Comparison of ENCODE assay signal across 21 cellular contexts in genomic region chr2:121362226-121362625, GRCh38.
DNase-seq lines count a peak whose midpoint lies in the region; ATAC-seq and TF ChIP-seq lines count a peak whose summit lies in the region.
"Had no signal": no experiment of that assay in that cellular context is flagged by ENCODE, and none has a peak within 500 bp of the region (broad histone marks: within the 10 kb centered on the region; RNA-seq: fewer than 3 reads in every experiment).

No MANE protein-coding gene starts in this region.

- H3K9me3 ChIP-seq in left ventricle myocardium inferior (replicated peaks) (no peaks in the 10 kb centered on the region), RWPE2 (ENCODE audit: severe bottlenecking) (no peaks in the 10 kb centered on the region), thyroid gland (no peaks in the 10 kb centered on the region)
- H3K9me3 ChIP-seq: BLaER1, Caco-2 had no signal

- H3K4me3 ChIP-seq in left ventricle myocardium inferior, result no peak overlapping the region
- H3K4me3 ChIP-seq in RWPE2 (ENCODE audit: severe bottlenecking), result no peak overlapping the region
- no peak overlapping the region for H3K4me3 ChIP-seq in thyroid gland (replicated peaks in 1 of 3)
- H3K4me3 ChIP-seq: BLaER1, GM12878, GM23248 had no signal

- H3K36me3 ChIP-seq in left ventricle myocardium inferior (peaks cover 58% of the 10 kb centered on the region), RWPE2 (ENCODE audit: low read depth) (peaks cover 81% of the 10 kb centered on the region), thyroid gland (peaks cover 10 to 16% of the 10 kb centered on the region in 2 donors)

- ATAC-seq in left ventricle myocardium superior (no peak), RWPE2 (ENCODE audit: low read depth) (no peak), GM18505 (IDR thresholded peaks at IDR 0.05; ENCODE audit: unreplicated experiment) (no peak), GM21447 (IDR thresholded peaks at IDR 0.05; ENCODE audit: unreplicated experiment) (no peak)
- ATAC-seq: GM12878, SK-N-SH treated with all-trans-retinoic acid at 6 μM for 48 hours had no signal

- H3K27me3 ChIP-seq in left ventricle myocardium inferior (ENCODE audit: low read depth) (no peaks in the 10 kb centered on the region), RWPE2 (ENCODE audit: insufficient read depth, poor library complexity, severe bottlenecking) (no peaks in the 10 kb centered on the region), thyroid gland (no peaks in the 10 kb centered on the region)
- H3K27me3 ChIP-seq: BLaER1 had no signal

- H3K27ac ChIP-seq in left ventricle myocardium inferior (replicated peaks), result peak overlapping the region; percentile 64
- peak overlapping the region; percentile 81 for H3K27ac ChIP-seq in RWPE2 (ENCODE audit: poor library complexity, severe bottlenecking)
- peak overlapping the region; percentile 61 to 80 (median 72) for H3K27ac ChIP-seq in thyroid gland
- H3K27ac ChIP-seq: BLaER1, GM23248 had no signal

- no peak for DNase-seq in left ventricle myocardium inferior
- DNase-seq in left ventricle myocardium superior, result no peak
- no peak for DNase-seq in RWPE2 (ENCODE audit: low spot score)
- DNase-seq in myocyte (ENCODE audit: low read depth), result peak; percentile 37
- peak; percentile 81 to 82 for DNase-seq in thyroid gland
- DNase-seq in ecto neural progenitor cell (ENCODE audit: low spot score), result no peak
- DNase-seq: Caco-2; CD4-positive, alpha-beta memory T cell; DND-41; GM23248; H9; KG1; NCI-H1436 treated with DMSO at 0.1 percent for 48 hours; NCI-H1930; NCI-H2227 treated with DMSO at 0.1 percent for 48 hours; NCI-H510A had no signal

- WGBS in thyroid gland, 2 donors, result 36 to 42% methylated on average over 1 of the region's 1 CpG

- peaks cover 65% of the 10 kb centered on the region for H3K4me1 ChIP-seq in left ventricle myocardium inferior
- H3K4me1 ChIP-seq in RWPE2 (ENCODE audit: insufficient read depth, poor library complexity, severe bottlenecking), result peaks cover 32% of the 10 kb centered on the region
- H3K4me1 ChIP-seq in thyroid gland, result peaks cover 52 to 60% of the 10 kb centered on the region in 2 donors
- H3K4me1 ChIP-seq: BLaER1 had no signal

- TF ChIP-seq CTCF in left ventricle myocardium inferior (IDR thresholded peaks at IDR 0.05; ENCODE audit: borderline replicate concordance), result no peak
- no peak for TF ChIP-seq CTCF in RWPE2 (IDR thresholded peaks at IDR 0.05; ENCODE audit: poor library complexity, severe bottlenecking)
- TF ChIP-seq CTCF in thyroid gland (IDR thresholded peaks at IDR 0.05), result no peak

- intact Hi-C loops in left ventricle myocardium inferior (cut with micrococcal nuclease), result no loop called here
- intact Hi-C loops in left ventricle myocardium superior (cut with micrococcal nuclease), result no loop called here
- intact Hi-C loops in thyroid gland (cut with DNase I), result no loop called here

- no peak for TF ChIP-seq POLR2A in thyroid gland (IDR thresholded peaks at IDR 0.05)
- no peak for TF ChIP-seq POLR2A in GM18505 (IDR thresholded peaks at IDR 0.05; ENCODE audit: borderline replicate concordance, extremely low read depth, insufficient read depth, insufficient read length)

Comparison
In these comparisons a context has a peak if more than half of its experiments do, and no peak if none do; other contexts are left out.
1. DNase-seq: peak in myocyte (single experiment) and thyroid gland (2 of 2); none in left ventricle myocardium inferior (single experiment), left ventricle myocardium superior (single experiment), RWPE2 (single experiment) and ecto neural progenitor cell (single experiment).
2. Peak in every context shown above with its lines, with median percentiles within 50 percentile points of each other: H3K27ac ChIP-seq.